1 cellular context compared by ENCODE assay signal in genomic region chr9:2023042-2023441, GRCh38.
TF ChIP-seq lines count a peak whose summit lies in the region.

No MANE protein-coding gene starts in this region.

TF ChIP-seq in H1, 55 proteins besides CTCF, POLR2A, EP300 and RAD21:
- TF ChIP-seq CHD1 (IDR thresholded peaks at IDR 0.05; ENCODE audit: low read depth, low read length) (no peak), KDM4A (IDR thresholded peaks at IDR 0.05; ENCODE audit: low read depth, low read length, severe bottlenecking) (no peak), HDAC6 (IDR thresholded peaks at IDR 0.05; ENCODE audit: low read depth, low read length) (no peak), SUZ12 (IDR thresholded peaks at IDR 0.05; ENCODE audit: low read length) (no peak), EGR1 (IDR thresholded peaks at IDR 0.05; ENCODE audit: borderline replicate concordance, low read depth, low read length) (no peak), SIN3A (conservative IDR thresholded peaks at IDR 0.05 in 1 of 2, IDR thresholded peaks at IDR 0.05 in 1 of 2; ENCODE audit: low read depth in 1 of 2, low read length in 2 of 2) (no peak), E2F6 (IDR thresholded peaks at IDR 0.05) (no peak), GTF2F1 (IDR thresholded peaks at IDR 0.05; ENCODE audit: borderline replicate concordance, low read depth, low read length) (no peak), SIX5 (IDR thresholded peaks at IDR 0.05; ENCODE audit: low read depth, low read length) (no peak), TBP (IDR thresholded peaks at IDR 0.05; ENCODE audit: low read depth, low read length) (no peak), RNF2 (IDR thresholded peaks at IDR 0.05; ENCODE audit: borderline replicate concordance, low read depth, low read length, missing control alignments, poor library complexity, severe bottlenecking) (no peak), JUN (IDR thresholded peaks at IDR 0.05; ENCODE audit: low read depth, low read length) (no peak), RBBP5 (IDR thresholded peaks at IDR 0.05; ENCODE audit: borderline replicate concordance, low read depth, low read length) (no peak), SIRT6 (IDR thresholded peaks at IDR 0.05; ENCODE audit: low read length) (no peak), TCF12 (IDR thresholded peaks at IDR 0.05; ENCODE audit: low read depth, low read length) (no peak), PHF8 (conservative IDR thresholded peaks at IDR 0.05; ENCODE audit: low read depth, low read length) (no peak)
- TF ChIP-seq, protein P1, sequence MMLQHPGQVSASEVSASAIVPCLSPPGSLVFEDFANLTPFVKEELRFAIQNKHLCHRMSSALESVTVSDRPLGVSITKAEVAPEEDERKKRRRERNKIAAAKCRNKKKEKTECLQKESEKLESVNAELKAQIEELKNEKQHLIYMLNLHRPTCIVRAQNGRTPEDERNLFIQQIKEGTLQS (IDR thresholded peaks at IDR 0.05; ENCODE audit: insufficient read depth, low read depth, low read length) = no peak
